15 cellular contexts compared by ENCODE assay signal in the genomic region with DNA sequence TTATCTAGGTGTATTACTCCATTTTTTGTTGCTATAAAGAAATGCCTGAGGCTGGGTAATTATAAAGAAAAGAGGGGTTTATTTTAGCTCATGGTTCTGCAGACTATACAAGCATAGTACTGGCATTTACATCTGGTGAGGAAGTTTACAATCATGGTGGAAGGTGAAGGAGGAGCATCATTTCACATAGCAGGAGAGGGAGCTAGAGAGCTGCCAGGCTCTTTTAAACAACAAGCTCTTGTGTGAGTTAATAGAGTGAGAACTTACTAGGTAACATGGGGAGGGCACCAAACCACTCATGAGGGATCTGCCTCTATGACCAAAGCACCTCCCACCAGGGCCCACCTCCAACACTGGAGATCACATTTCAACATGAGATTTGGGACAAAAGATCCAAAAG.
DNase-seq lines count a peak whose midpoint lies in the region; ATAC-seq and TF ChIP-seq lines count a peak whose summit lies in the region.
"Had no signal": no experiment of that assay in that cellular context is flagged by ENCODE, and none has a peak within 500 bp of the region (broad histone marks: within the 10 kb centered on the region; RNA-seq: fewer than 3 reads in every experiment).

No MANE protein-coding gene starts in this region.

- peak; percentile 52 for TF ChIP-seq CTCF in A673 (conservative IDR thresholded peaks at IDR 0.05; ENCODE audit: low read depth, low read length)
- TF ChIP-seq CTCF in HEK293 (tag by site-specific recombination; IDR thresholded peaks at IDR 0.05): no peak
- peak; percentile 14 for TF ChIP-seq CTCF in hepatocyte (IDR thresholded peaks at IDR 0.05; ENCODE audit: poor library complexity)

- H3K79me2 ChIP-seq in hepatocyte (no peaks in the 10 kb centered on the region), Karpas-422 (ENCODE audit: low read length) (no peaks in the 10 kb centered on the region)

- H3K4me1 ChIP-seq in A673 (ENCODE audit: insufficient read depth, low read length, poor library complexity, severe bottlenecking) (no peaks in the 10 kb centered on the region), HEK293 (ENCODE audit: control insufficient read depth, insufficient read depth, low read length) (no peaks in the 10 kb centered on the region), hepatocyte (ENCODE audit: insufficient read depth) (no peaks in the 10 kb centered on the region), Karpas-422 (ENCODE audit: low read length) (no peaks in the 10 kb centered on the region)
- H3K4me1 ChIP-seq: pancreas, Peyer's patch had no signal

- in situ Hi-C loops in SK-MEL-5 (cut with HindIII; ENCODE audit: low pct_unique_long_range_greater_than_20kb, low sequenced_read_pairs): no loop called here

- H3K9me3 ChIP-seq in A673 (ENCODE audit: low read depth, low read length, poor library complexity, severe bottlenecking) (no peaks in the 10 kb centered on the region), HEK293 (ENCODE audit: control insufficient read depth, insufficient read depth, low read depth, low read length) (no peaks in the 10 kb centered on the region), hepatocyte (ENCODE audit: low read depth) (no peaks in the 10 kb centered on the region), Karpas-422 (ENCODE audit: low read length) (peaks cover 38% of the 10 kb centered on the region)
- H3K9me3 ChIP-seq: pancreas, Peyer's patch had no signal

- H3K27me3 ChIP-seq in A673 (replicated peaks; ENCODE audit: insufficient read depth, low read depth, low read length, poor library complexity) (no peaks in the 10 kb centered on the region), hepatocyte (no peaks in the 10 kb centered on the region), Karpas-422 (ENCODE audit: low read length) (no peaks in the 10 kb centered on the region)
- H3K27me3 ChIP-seq: pancreas, Peyer's patch had no signal

- peak; percentile 58 for DNase-seq in A673 (ENCODE audit: low spot score)
- DNase-seq in SK-MEL-5 (ENCODE audit: low read depth, low spot score): peak; percentile 58
- no peak for DNase-seq in hepatocyte (ENCODE audit: low spot score)
- no peak for DNase-seq in SIG-M5 treated with dmso at 0.1 percent for 504 hours (lab: John Stamatoyannopoulos, UW; ENCODE audit: unreplicated experiment)
- no peak for DNase-seq in Karpas-422
- DNase-seq in hepatic stellate cell (ENCODE audit: low spot score): no peak
- DNase-seq: activated CD8-positive, alpha-beta memory T cell treated with anti-CD3 and anti-CD28 coated beads, Interleukin-2, amount 10 ng/mL, durations not matched to agents 7 days and 5 days; C1 segment of cervical spinal cord; dermis blood vessel endothelial cell; GF-D8; NCI-H2029 treated with DMSO at 0.1 percent for 48 hours; pancreas; Peyer's patch had no signal

- H2AFZ ChIP-seq in hepatocyte (no peak overlapping the region), Karpas-422 (ENCODE audit: low read length) (no peak overlapping the region)

- CTCF ChIA-PET in A673 (lab: Charles Lee): no interaction called here
- CTCF ChIA-PET in HEK293 (lab: Yijun Ruan, JAX): interaction anchor here (0.7 to 1.8 kb wide), 4 partner anchors 82 to 1357 kb away, joined by 3 to 5 read pairs (median 4); no protein-coding TSS in a partner anchor

- H3K9ac ChIP-seq in Karpas-422 (ENCODE audit: low read length): no peak overlapping the region

- no peaks in the 10 kb centered on the region for H4K20me1 ChIP-seq in hepatocyte (ENCODE audit: insufficient read depth, poor library complexity, severe bottlenecking)
- no peaks in the 10 kb centered on the region for H4K20me1 ChIP-seq in Karpas-422 (ENCODE audit: insufficient read depth, low read depth, low read length)

- intact Hi-C loops in A673 (cut with micrococcal nuclease; ENCODE audit: unreplicated experiment): no loop called here

- no TSS peak for BruUV-seq in A673 (replicated peaks; lab: Mats Ljungman, UMichigan)

- H3K9me2 ChIP-seq in hepatocyte (replicated peaks; ENCODE audit: insufficient read depth): no peaks in the 10 kb centered on the region
- H3K9me2 ChIP-seq in Karpas-422 (replicated peaks; ENCODE audit: insufficient read depth, low read length): no peaks in the 10 kb centered on the region

- POLR2A ChIA-PET in A673 (lab: Charles Lee; ENCODE audit: low non-redundant PET) (no interaction called here), HEK293 (lab: Yijun Ruan, JAX) (no interaction called here)

- no peak for ATAC-seq in HG03342 (IDR thresholded peaks at IDR 0.05; ENCODE audit: unreplicated experiment)
- ATAC-seq: activated CD8-positive, alpha-beta memory T cell treated with anti-CD3 and anti-CD28 coated beads, Interleukin-2, amount 10 ng/mL, durations not matched to agents 7 days and 5 days; pancreas had no signal

- H3K27ac ChIP-seq in A673 (ENCODE audit: low read depth, low read length, poor library complexity, severe bottlenecking) (no peak overlapping the region), HEK293 (ENCODE audit: extremely low read depth, low read depth, low read length) (no peak overlapping the region), hepatocyte (no peak overlapping the region), Karpas-422 (ENCODE audit: low read length) (no peak overlapping the region)
- H3K27ac ChIP-seq: pancreas, Peyer's patch had no signal

- no peaks in the 10 kb centered on the region for H3K36me3 ChIP-seq in A673 (ENCODE audit: insufficient read depth, low read length, poor library complexity, severe bottlenecking)
- no peaks in the 10 kb centered on the region for H3K36me3 ChIP-seq in HEK293 (ENCODE audit: control insufficient read depth in 2 of 2, insufficient read depth in 1 of 2, low read length in 2 of 2)
- H3K36me3 ChIP-seq in hepatocyte (replicated peaks; ENCODE audit: insufficient read depth, low read depth): no peaks in the 10 kb centered on the region
- H3K36me3 ChIP-seq in Karpas-422 (ENCODE audit: insufficient read depth, low read length): no peaks in the 10 kb centered on the region
- H3K36me3 ChIP-seq: pancreas, Peyer's patch had no signal

- H3K4me2 ChIP-seq in hepatocyte (no peak overlapping the region), Karpas-422 (ENCODE audit: low read depth, low read length, poor library complexity, severe bottlenecking) (no peak overlapping the region)

- H3K4me3 ChIP-seq in A673 (ENCODE audit: low read depth, low read length, poor library complexity, severe bottlenecking) (no peak overlapping the region), HEK293 (ENCODE audit: low read depth, low read length) (no peak overlapping the region), hepatocyte (no peak overlapping the region), Karpas-422 (ENCODE audit: low read length) (no peak overlapping the region)
- H3K4me3 ChIP-seq: pancreas, Peyer's patch had no signal

TF ChIP-seq in HEK293, 187 proteins besides CTCF, POLR2A, EP300 and RAD21:
- TF ChIP-seq ZNF416 (tag by site-specific recombination; IDR thresholded peaks at IDR 0.05) (no peak), SP3 (tag by site-specific recombination; IDR thresholded peaks at IDR 0.05) (no peak), ZNF558 (tag by site-specific recombination; IDR thresholded peaks at IDR 0.05) (no peak), ZNF654 (tag by site-specific recombination; IDR thresholded peaks at IDR 0.05; ENCODE audit: low read depth) (peak; percentile 34), ZNF19 (tag by site-specific recombination; IDR thresholded peaks at IDR 0.05; ENCODE audit: low read depth) (no peak)

Comparison
In these comparisons a context has a peak if more than half of its experiments do, and no peak if none do; other contexts are left out.
1. DNase-seq: peak in A673 (single experiment) and SK-MEL-5 (single experiment); none in hepatocyte (single experiment), SIG-M5 treated with dmso at 0.1 percent for 504 hours (single experiment), Karpas-422 (single experiment) and hepatic stellate cell (single experiment).